2 cellular contexts compared by ENCODE assay signal in the genomic region with DNA sequence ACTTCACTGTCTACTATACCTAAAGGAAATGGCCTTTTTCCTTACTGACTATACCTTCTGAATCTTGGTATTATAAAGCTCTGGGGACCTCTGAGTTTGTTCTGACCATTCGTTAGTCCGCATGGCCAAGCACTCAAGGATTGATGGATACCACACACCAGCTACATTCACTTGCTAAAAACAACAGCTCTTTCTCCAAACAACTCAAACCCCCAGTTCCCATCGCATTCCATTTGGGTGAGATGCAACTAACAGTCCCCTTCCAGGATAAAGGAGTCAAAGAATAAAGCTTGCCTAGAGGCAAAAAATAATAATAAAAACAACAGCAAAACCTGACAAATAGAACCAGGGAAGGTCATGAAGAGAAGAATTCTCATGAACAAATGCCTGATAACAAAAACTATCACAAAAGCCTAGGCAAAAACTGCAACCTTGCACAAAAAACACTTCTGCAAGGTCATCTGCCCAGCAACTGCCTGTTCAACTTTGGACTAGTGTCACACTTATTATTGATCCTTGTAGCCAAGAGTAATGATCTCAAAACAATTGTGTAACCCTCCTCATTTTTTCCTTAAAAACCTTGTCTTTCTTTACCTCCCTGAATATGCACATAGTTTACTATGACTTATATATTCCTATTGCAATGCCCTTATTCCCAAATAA.
TF ChIP-seq lines count a peak whose summit lies in the region.

No MANE protein-coding gene starts in this region.

TF ChIP-seq in GM23338, 12 proteins besides CTCF, POLR2A, EP300 and RAD21 (continued from another document):
- TF ChIP-seq, protein P1, sequence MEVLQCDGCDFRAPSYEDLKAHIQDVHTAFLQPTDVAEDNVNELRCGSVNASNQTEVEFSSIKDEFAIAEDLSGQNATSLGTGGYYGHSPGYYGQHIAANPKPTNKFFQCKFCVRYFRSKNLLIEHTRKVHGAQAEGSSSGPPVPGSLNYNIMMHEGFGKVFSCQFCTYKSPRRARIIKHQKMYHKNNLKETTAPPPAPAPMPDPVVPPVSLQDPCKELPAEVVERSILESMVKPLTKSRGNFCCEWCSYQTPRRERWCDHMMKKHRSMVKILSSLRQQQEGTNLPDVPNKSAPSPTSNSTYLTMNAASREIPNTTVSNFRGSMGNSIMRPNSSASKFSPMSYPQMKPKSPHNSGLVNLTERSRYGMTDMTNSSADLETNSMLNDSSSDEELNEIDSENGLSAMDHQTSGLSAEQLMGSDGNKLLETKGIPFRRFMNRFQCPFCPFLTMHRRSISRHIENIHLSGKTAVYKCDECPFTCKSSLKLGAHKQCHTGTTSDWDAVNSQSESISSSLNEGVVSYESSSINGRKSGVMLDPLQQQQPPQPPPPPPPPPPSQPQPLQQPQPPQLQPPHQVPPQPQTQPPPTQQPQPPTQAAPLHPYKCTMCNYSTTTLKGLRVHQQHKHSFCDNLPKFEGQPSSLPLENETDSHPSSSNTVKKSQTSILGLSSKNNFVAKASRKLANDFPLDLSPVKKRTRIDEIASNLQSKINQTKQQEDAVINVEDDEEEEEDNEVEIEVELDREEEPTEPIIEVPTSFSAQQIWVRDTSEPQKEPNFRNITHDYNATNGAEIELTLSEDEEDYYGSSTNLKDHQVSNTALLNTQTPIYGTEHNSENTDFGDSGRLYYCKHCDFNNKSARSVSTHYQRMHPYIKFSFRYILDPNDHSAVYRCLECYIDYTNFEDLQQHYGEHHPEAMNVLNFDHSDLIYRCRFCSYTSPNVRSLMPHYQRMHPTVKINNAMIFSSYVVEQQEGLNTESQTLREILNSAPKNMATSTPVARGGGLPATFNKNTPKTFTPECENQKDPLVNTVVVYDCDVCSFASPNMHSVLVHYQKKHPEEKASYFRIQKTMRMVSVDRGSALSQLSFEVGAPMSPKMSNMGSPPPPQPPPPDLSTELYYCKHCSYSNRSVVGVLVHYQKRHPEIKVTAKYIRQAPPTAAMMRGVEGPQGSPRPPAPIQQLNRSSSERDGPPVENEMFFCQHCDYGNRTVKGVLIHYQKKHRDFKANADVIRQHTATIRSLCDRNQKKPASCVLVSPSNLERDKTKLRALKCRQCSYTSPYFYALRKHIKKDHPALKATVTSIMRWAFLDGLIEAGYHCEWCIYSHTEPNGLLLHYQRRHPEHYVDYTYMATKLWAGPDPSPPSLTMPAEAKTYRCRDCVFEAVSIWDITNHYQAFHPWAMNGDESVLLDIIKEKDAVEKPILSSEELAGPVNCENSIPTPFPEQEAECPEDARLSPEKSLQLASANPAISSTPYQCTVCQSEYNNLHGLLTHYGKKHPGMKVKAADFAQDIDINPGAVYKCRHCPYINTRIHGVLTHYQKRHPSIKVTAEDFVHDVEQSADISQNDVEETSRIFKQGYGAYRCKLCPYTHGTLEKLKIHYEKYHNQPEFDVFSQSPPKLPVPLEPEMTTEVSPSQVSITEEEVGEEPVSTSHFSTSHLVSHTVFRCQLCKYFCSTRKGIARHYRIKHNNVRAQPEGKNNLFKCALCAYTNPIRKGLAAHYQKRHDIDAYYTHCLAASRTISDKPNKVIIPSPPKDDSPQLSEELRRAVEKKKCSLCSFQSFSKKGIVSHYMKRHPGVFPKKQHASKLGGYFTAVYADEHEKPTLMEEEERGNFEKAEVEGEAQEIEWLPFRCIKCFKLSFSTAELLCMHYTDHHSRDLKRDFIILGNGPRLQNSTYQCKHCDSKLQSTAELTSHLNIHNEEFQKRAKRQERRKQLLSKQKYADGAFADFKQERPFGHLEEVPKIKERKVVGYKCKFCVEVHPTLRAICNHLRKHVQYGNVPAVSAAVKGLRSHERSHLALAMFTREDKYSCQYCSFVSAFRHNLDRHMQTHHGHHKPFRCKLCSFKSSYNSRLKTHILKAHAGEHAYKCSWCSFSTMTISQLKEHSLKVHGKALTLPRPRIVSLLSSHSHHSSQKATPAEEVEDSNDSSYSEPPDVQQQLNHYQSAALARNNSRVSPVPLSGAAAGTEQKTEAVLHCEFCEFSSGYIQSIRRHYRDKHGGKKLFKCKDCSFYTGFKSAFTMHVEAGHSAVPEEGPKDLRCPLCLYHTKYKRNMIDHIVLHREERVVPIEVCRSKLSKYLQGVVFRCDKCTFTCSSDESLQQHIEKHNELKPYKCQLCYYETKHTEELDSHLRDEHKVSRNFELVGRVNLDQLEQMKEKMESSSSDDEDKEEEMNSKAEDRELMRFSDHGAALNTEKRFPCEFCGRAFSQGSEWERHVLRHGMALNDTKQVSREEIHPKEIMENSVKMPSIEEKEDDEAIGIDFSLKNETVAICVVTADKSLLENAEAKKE (CRISPR knock-in tag; IDR thresholded peaks at IDR 0.05) = peak; percentile 15; the same call in 1 of the 2 replicates
- TF ChIP-seq POLR2AphosphoS5 (IDR thresholded peaks at IDR 0.05; ENCODE audit: low read depth) (no peak), NANOG (IDR thresholded peaks at IDR 0.05; ENCODE audit: borderline replicate concordance) (no peak), ZNF114 (CRISPR knock-in tag; IDR thresholded peaks at IDR 0.05) (no peak), EZH2 (IDR thresholded peaks at IDR 0.05; ENCODE audit: low read depth, unreplicated experiment) (no peak), JUNB (IDR thresholded peaks at IDR 0.05; ENCODE audit: unreplicated experiment) (no peak)

TF ChIP-seq in WTC11, 78 proteins besides CTCF, POLR2A, EP300 and RAD21 (continued from another document):
- no peak for TF ChIP-seq JUN (CRISPR knock-in tag; IDR thresholded peaks at IDR 0.05)
- TF ChIP-seq, protein P2, sequence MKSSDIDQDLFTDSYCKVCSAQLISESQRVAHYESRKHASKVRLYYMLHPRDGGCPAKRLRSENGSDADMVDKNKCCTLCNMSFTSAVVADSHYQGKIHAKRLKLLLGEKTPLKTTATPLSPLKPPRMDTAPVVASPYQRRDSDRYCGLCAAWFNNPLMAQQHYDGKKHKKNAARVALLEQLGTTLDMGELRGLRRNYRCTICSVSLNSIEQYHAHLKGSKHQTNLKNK (CRISPR knock-in tag; IDR thresholded peaks at IDR 0.05) = no peak
- TF ChIP-seq NR3C1 (CRISPR knock-in tag; conservative IDR thresholded peaks at IDR 0.05; ENCODE audit: low read depth) = no peak
- TF ChIP-seq, protein P3, sequence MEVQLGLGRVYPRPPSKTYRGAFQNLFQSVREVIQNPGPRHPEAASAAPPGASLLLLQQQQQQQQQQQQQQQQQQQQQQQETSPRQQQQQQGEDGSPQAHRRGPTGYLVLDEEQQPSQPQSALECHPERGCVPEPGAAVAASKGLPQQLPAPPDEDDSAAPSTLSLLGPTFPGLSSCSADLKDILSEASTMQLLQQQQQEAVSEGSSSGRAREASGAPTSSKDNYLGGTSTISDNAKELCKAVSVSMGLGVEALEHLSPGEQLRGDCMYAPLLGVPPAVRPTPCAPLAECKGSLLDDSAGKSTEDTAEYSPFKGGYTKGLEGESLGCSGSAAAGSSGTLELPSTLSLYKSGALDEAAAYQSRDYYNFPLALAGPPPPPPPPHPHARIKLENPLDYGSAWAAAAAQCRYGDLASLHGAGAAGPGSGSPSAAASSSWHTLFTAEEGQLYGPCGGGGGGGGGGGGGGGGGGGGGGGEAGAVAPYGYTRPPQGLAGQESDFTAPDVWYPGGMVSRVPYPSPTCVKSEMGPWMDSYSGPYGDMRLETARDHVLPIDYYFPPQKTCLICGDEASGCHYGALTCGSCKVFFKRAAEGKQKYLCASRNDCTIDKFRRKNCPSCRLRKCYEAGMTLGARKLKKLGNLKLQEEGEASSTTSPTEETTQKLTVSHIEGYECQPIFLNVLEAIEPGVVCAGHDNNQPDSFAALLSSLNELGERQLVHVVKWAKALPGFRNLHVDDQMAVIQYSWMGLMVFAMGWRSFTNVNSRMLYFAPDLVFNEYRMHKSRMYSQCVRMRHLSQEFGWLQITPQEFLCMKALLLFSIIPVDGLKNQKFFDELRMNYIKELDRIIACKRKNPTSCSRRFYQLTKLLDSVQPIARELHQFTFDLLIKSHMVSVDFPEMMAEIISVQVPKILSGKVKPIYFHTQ (CRISPR knock-in tag; IDR thresholded peaks at IDR 0.05) = no peak
- TF ChIP-seq ETV6 (CRISPR knock-in tag; IDR thresholded peaks at IDR 0.05) = no peak
- no peak for TF ChIP-seq ZNF423 (CRISPR knock-in tag; IDR thresholded peaks at IDR 0.05)
- TF ChIP-seq ATF1 (CRISPR knock-in tag; IDR thresholded peaks at IDR 0.05) = no peak
